In the genomic region with DNA sequence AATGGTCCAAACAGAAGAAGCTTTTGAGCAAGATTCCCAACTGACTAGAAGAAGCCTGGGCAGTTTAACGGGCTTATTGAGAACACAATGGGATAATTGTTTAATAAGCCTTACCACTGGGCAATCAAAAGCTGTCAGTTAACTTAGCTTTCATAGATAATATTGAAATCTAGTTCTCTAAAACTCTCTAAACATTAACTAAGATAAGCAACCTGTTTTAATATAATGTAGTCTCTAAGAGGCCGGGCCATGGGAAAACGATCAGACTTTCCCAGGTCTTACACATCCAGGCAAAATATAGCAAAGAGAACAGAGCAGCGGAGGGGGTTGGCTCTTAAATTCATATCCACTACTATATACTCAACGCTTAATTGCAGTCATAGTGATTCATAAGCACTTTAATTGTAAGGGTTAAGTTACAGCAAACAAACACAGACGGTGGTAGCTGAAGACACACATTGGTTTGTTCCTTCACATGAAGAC, we compare ENCODE assay signal across 11 cellular contexts.
DNase-seq lines count a peak whose midpoint lies in the region; ATAC-seq and TF ChIP-seq lines count a peak whose summit lies in the region.
"Had no signal": no experiment of that assay in that cellular context is flagged by ENCODE, and none has a peak within 500 bp of the region (broad histone marks: within the 10 kb centered on the region; RNA-seq: fewer than 3 reads in every experiment).

No MANE protein-coding gene starts in this region.

- H2BK15ac ChIP-seq in neuronal stem cell (ENCODE audit: low read length): no peak overlapping the region

- no peak overlapping the region for H2BK5ac ChIP-seq in neuronal stem cell (ENCODE audit: low read length)

- no peak overlapping the region for H4K8ac ChIP-seq in neuronal stem cell (ENCODE audit: low read depth, low read length)

- H3K9me3 ChIP-seq in HAP-1 (no peaks in the 10 kb centered on the region), body of pancreas (no peaks in the 10 kb centered on the region), mucosa of stomach (ENCODE audit: control insufficient read depth, low read length) (no peaks in the 10 kb centered on the region), neuronal stem cell (replicated peaks in 1 of 2; ENCODE audit: control insufficient read depth in 2 of 2, insufficient read depth in 1 of 2, low read depth in 1 of 2, low read length in 2 of 2) (no peaks in the 10 kb centered on the region)

- TF ChIP-seq CTCF in body of pancreas (IDR thresholded peaks at IDR 0.05): no peak

- 12 to 13% methylated on average over 6 of the region's 6 CpGs for WGBS in body of pancreas, 2 donors
- WGBS in neuronal stem cell (ENCODE audit: extremely low coverage in 2 of 2, insufficient read length in 2 of 2, insufficient replicate concordance in 1 of 2), 2 donors: no CpG with 5 or more reads among the region's 6 CpGs

- H4K91ac ChIP-seq in neuronal stem cell (ENCODE audit: low read depth, low read length, poor library complexity): no peak overlapping the region

- no peak overlapping the region for H3K4ac ChIP-seq in neuronal stem cell (ENCODE audit: low read length)

- H3K27ac ChIP-seq in body of pancreas (peak overlapping the region in 3 of 4 donors; percentile 16 to 74 (median 58)), neuronal stem cell (replicated peaks; ENCODE audit: low read length) (no peak overlapping the region)

- no peak overlapping the region for H2BK12ac ChIP-seq in neuronal stem cell (ENCODE audit: low read length)

- DNase-seq in HAP-1 (ENCODE audit: low spot score in 2 of 2) (peak; percentile 39 to 64), NCI-H2029 (lab: John Stamatoyannopoulos, UW) (peak; percentile 59), body of pancreas (peak in 3 of 4 donors; percentile 39 to 70 (median 58)), neuronal stem cell (ENCODE audit: low spot score) (no peak)
- no peak for DNase-seq in activated T-cell treated with anti-CD3 and anti-CD28 coated beads, Interleukin-2, amount 50 U/mL, for 48 hours
- DNase-seq: activated naive CD8-positive, alpha-beta T cell treated with anti-CD3 and anti-CD28 coated beads, Interleukin-2, amount 10 ng/mL, durations not matched to agents 7 days and 5 days; cortex of kidney; GOT3 had no signal

- in situ Hi-C loops in HAP-1 (cut with MboI; ENCODE audit: low sequenced_read_pairs): loop anchor here (25.0 kb wide), 2 partner anchors 344 to 519 kb away; no protein-coding TSS in a partner anchor

- H3K4me2 ChIP-seq in neuronal stem cell (ENCODE audit: insufficient read depth, low read length, poor library complexity, severe bottlenecking): no peak overlapping the region

- ATAC-seq in body of pancreas (peak; percentile 82), HG03439 (IDR thresholded peaks at IDR 0.05; ENCODE audit: unreplicated experiment) (no peak), GM21423 (IDR thresholded peaks at IDR 0.05; ENCODE audit: unreplicated experiment) (no peak)

- no peak overlapping the region for H3K14ac ChIP-seq in neuronal stem cell (ENCODE audit: low read length)

- H3K23ac ChIP-seq in neuronal stem cell (ENCODE audit: low read depth, low read length, poor library complexity): no peak overlapping the region

- H3K18ac ChIP-seq in neuronal stem cell (ENCODE audit: low read length): no peak overlapping the region

- H2AK5ac ChIP-seq in neuronal stem cell (ENCODE audit: low read depth, low read length): no peak overlapping the region

- no peaks in the 10 kb centered on the region for H3K79me1 ChIP-seq in neuronal stem cell (ENCODE audit: low read depth, low read length)

- H3K4me1 ChIP-seq in HAP-1: peaks cover 18% of the 10 kb centered on the region
- H3K4me1 ChIP-seq in body of pancreas: peaks cover 23% of the 10 kb centered on the region
- peaks cover 12% of the 10 kb centered on the region for H3K4me1 ChIP-seq in mucosa of stomach (ENCODE audit: control insufficient read depth, insufficient read depth, low read length)
- peaks cover 2 to 6% of the 10 kb centered on the region in 2 donors for H3K4me1 ChIP-seq in neuronal stem cell (ENCODE audit: control insufficient read depth in 2 of 2, insufficient read depth in 1 of 2, low read depth in 1 of 2, low read length in 2 of 2)

- no peak overlapping the region for H2AFZ ChIP-seq in neuronal stem cell (ENCODE audit: low read length)

- H3K4me3 ChIP-seq in HAP-1: no peak overlapping the region
- no peak overlapping the region for H3K4me3 ChIP-seq in body of pancreas
- peak overlapping the region; percentile 17 for H3K4me3 ChIP-seq in mucosa of stomach (ENCODE audit: low read length)
- no peak overlapping the region for H3K4me3 ChIP-seq in neuronal stem cell (ENCODE audit: low read length in 2 of 2)

- H3K36me3 ChIP-seq in HAP-1 (replicated peaks): no peaks in the 10 kb centered on the region
- no peaks in the 10 kb centered on the region for H3K36me3 ChIP-seq in body of pancreas (replicated peaks in 1 of 2; ENCODE audit: insufficient read depth in 1 of 2, low read depth in 2 of 2)
- no peaks in the 10 kb centered on the region for H3K36me3 ChIP-seq in mucosa of stomach (ENCODE audit: control insufficient read depth, insufficient read depth, low read length)
- H3K36me3 ChIP-seq in neuronal stem cell (replicated peaks in 1 of 2; ENCODE audit: control insufficient read depth in 2 of 2, insufficient read depth in 2 of 2, low read length in 2 of 2): no peaks in the 10 kb centered on the region

- H3K27me3 ChIP-seq in HAP-1 (ENCODE audit: low read depth) (no peaks in the 10 kb centered on the region), body of pancreas (no peaks in the 10 kb centered on the region), mucosa of stomach (ENCODE audit: control insufficient read depth, insufficient read depth, low read length) (no peaks in the 10 kb centered on the region), neuronal stem cell (ENCODE audit: control insufficient read depth in 3 of 3, insufficient read depth in 3 of 3, low read depth in 1 of 3, low read length in 3 of 3) (no peaks in the 10 kb centered on the region)

- no peak for TF ChIP-seq POLR2A in body of pancreas (IDR thresholded peaks at IDR 0.05)

- H2BK120ac ChIP-seq in neuronal stem cell (ENCODE audit: low read depth, low read length): no peak overlapping the region

- intact Hi-C loops in body of pancreas (cut with DNase I): no loop called here

- H3K9ac ChIP-seq in mucosa of stomach (ENCODE audit: low read length): no peak overlapping the region
- H3K9ac ChIP-seq in neuronal stem cell (ENCODE audit: low read depth, low read length, poor library complexity): no peak overlapping the region

Comparison
In these comparisons a context has a peak if more than half of its experiments do, and no peak if none do; other contexts are left out.
1. DNase-seq: peak in HAP-1 (2 of 2), NCI-H2029 (single experiment) and body of pancreas (3 of 4); none in activated T-cell treated with anti-CD3 and anti-CD28 coated beads, Interleukin-2, amount 50 U/mL, for 48 hours (0 of 2) and neuronal stem cell (single experiment).